ENCODE assay signal across 9 cellular contexts in the genomic region with DNA sequence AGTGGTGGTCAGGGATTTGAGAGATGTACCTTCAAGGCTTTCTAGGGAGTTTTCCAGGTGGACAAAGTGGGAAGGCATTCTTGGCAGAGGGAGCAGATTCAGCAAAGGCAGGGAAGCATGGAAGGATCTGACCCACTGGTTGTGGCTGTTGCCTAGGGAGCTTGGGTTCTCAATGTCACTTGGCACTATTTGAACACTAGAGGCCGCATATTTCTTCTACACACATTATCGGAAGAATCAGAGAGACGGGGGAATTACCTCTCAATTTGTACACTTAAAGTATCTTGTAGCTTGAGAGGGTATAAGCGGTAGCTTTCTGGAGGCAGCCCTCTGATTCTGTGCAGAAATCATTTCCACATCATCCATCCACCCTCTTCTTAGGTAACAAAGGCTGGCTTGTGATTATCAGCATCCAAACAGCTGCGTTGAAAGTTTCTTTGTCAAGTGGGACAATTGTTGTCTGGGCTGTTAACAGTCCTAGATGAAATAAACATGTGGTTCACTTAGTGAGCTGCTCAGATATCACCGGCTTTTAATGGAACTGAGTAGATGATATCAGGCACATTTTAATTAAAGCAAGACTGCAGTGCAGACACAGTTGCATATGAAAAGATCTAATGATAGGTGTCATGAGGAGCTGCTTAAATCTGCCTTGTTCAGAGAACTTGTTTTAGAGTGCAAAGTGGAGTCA. TPM values are rescaled to one million over a fixed set of nuclear protein-coding genes. Genes with fewer than 3 reads are reported as not detected.
DNase-seq lines count a peak whose midpoint lies in the region; ATAC-seq and TF ChIP-seq lines count a peak whose summit lies in the region.
"Had no signal": no experiment of that assay in that cellular context is flagged by ENCODE, and none has a peak within 500 bp of the region (broad histone marks: within the 10 kb centered on the region; RNA-seq: fewer than 3 reads in every experiment).

No MANE protein-coding gene starts in this region.

- no peak overlapping the region for H2BK120ac ChIP-seq in mesendoderm (ENCODE audit: low read depth, low read length)

- no peak overlapping the region for H3K23ac ChIP-seq in mesendoderm (ENCODE audit: low read length)

- WGBS in mesendoderm (ENCODE audit: extremely low coverage, insufficient coverage, low lambda C conversion rate), result no CpG with 5 or more reads among the region's 6 CpGs

- no peak overlapping the region for H4K8ac ChIP-seq in mesendoderm (ENCODE audit: low read depth, low read length)

- H3K18ac ChIP-seq in mesendoderm (ENCODE audit: low read length), result no peak overlapping the region

- ATAC-seq in RWPE2 (ENCODE audit: low read depth), result 0 out of 3 replicates have a peak, but pooled peaks have one; percentile 32
- no peak for ATAC-seq in HG02981 (IDR thresholded peaks at IDR 0.05; ENCODE audit: unreplicated experiment)

- H3K79me2 ChIP-seq in mesendoderm (ENCODE audit: control insufficient read depth, insufficient read depth, low read length), result no peaks in the 10 kb centered on the region

- no peak for TF ChIP-seq POLR2A in erythroblast (IDR thresholded peaks at IDR 0.05; ENCODE audit: low read length)

- TF ChIP-seq CTCF in RWPE2 (IDR thresholded peaks at IDR 0.05; ENCODE audit: poor library complexity, severe bottlenecking) (no peak), chondrocyte (IDR thresholded peaks at IDR 0.05) (no peak)

- H3K27me3 ChIP-seq in RWPE2 (ENCODE audit: insufficient read depth, poor library complexity, severe bottlenecking) (peaks cover 57% of the 10 kb centered on the region), mesendoderm (ENCODE audit: insufficient read depth, low read length, poor library complexity) (peaks cover 38% of the 10 kb centered on the region)

- no peaks in the 10 kb centered on the region for H3K79me1 ChIP-seq in mesendoderm (ENCODE audit: low read length)

- DNase-seq in ELR (ENCODE audit: low read depth) (peak; percentile 5), M059J (ENCODE audit: low read depth) (peak; percentile 4), RWPE2 (ENCODE audit: low spot score) (no peak), mesendoderm (peak; percentile 42), erythroblast (lab: John Stamatoyannopoulos, UW) (no peak), chondrocyte (ENCODE audit: low spot score) (no peak)
- DNase-seq in effector CD8-positive, alpha-beta T cell (lab: John Stamatoyannopoulos, UW), result no peak

- H3K9me3 Mint-ChIP-seq in chondrocyte (ENCODE audit: low read depth), result no peaks in the 10 kb centered on the region
- H3K9me3 Mint-ChIP-seq: mesothelial cell of epicardium had no signal

- no peak overlapping the region for H4K5ac ChIP-seq in mesendoderm (ENCODE audit: low read length)

- H3K4me1 ChIP-seq in RWPE2 (ENCODE audit: insufficient read depth, poor library complexity, severe bottlenecking) (no peaks in the 10 kb centered on the region), mesendoderm (ENCODE audit: control insufficient read depth, low read depth, low read length) (peaks cover 3% of the 10 kb centered on the region)

- no peak overlapping the region for H2BK5ac ChIP-seq in mesendoderm (ENCODE audit: low read length)

- no peak overlapping the region for H3K4me2 ChIP-seq in mesendoderm (ENCODE audit: low read length)

- no peak overlapping the region for H2BK15ac ChIP-seq in mesendoderm (replicated peaks; ENCODE audit: low read depth)

- no peaks in the 10 kb centered on the region for H3K36me3 ChIP-seq in RWPE2 (ENCODE audit: low read depth)
- no peaks in the 10 kb centered on the region for H3K36me3 ChIP-seq in mesendoderm (ENCODE audit: control insufficient read depth, insufficient read depth, low read length)

- H3K4ac ChIP-seq in mesendoderm (ENCODE audit: low read depth, low read length), result no peak overlapping the region

- H3K27me3 Mint-ChIP-seq in chondrocyte (ENCODE audit: low read depth), result peaks cover 68% of the 10 kb centered on the region

- H3K27ac ChIP-seq in RWPE2 (ENCODE audit: poor library complexity, severe bottlenecking) (no peak overlapping the region), mesendoderm (ENCODE audit: low read depth, low read length) (no peak overlapping the region)

- H3K4me3 Mint-ChIP-seq in chondrocyte (ENCODE audit: unreplicated experiment), result no peak overlapping the region
- H3K4me3 Mint-ChIP-seq: mesothelial cell of epicardium had no signal

- no peak overlapping the region for H2AK5ac ChIP-seq in mesendoderm (ENCODE audit: low read length)

- H3K9ac ChIP-seq in mesendoderm (ENCODE audit: low read length), result no peak overlapping the region

- no peaks in the 10 kb centered on the region for H3K36me3 Mint-ChIP-seq in chondrocyte (ENCODE audit: low read depth)
- H3K36me3 Mint-ChIP-seq: mesothelial cell of epicardium had no signal

- no peaks in the 10 kb centered on the region for H3K9me3 ChIP-seq in RWPE2 (ENCODE audit: severe bottlenecking)

- H3K4me3 ChIP-seq in RWPE2 (ENCODE audit: severe bottlenecking) (no peak overlapping the region), mesendoderm (ENCODE audit: low read length) (no peak overlapping the region)

- peaks cover 11% of the 10 kb centered on the region for H3K4me1 Mint-ChIP-seq in chondrocyte (ENCODE audit: low read depth)

- H3K56ac ChIP-seq in mesendoderm (ENCODE audit: low read length), result no peak overlapping the region

- no peak overlapping the region for H3K27ac Mint-ChIP-seq in chondrocyte (ENCODE audit: unreplicated experiment)
- H3K27ac Mint-ChIP-seq: mesothelial cell of epicardium had no signal

RNA-seq across cellular contexts. Expression of a gene that starts 2.6 kb away (rescaled TPM):
- total RNA-seq in M059J (2014; rRNA removed; shearing (Covaris generic)), result not detected in 2 replicates
- polyA plus RNA-seq in mesendoderm (2013, experiment 1 of 2), result 0.29 TPM
- polyA plus RNA-seq in mesendoderm (2013, experiment 2 of 2), result 0.24 TPM
- not detected in 3 replicates for total RNA-seq in chondrocyte

Comparison
In these comparisons a context has a peak if more than half of its experiments do, and no peak if none do; other contexts are left out.
1. DNase-seq: peak in ELR (single experiment), M059J (single experiment) and mesendoderm (single experiment); none in RWPE2 (single experiment), erythroblast (0 of 2), effector CD8-positive, alpha-beta T cell (single experiment) and chondrocyte (single experiment).